1 cellular context compared by ENCODE assay signal in genomic region chr5:150449491-150450339, GRCh38.
TF ChIP-seq lines count a peak whose summit lies in the region.

TSS of gene RPS14 (minus strand) at chr5:150449739. CDS start at chr5:150447733, 2,006 bp downstream.

TF ChIP-seq in HepG2, 621 proteins besides CTCF, POLR2A, EP300 and RAD21 (continued from another document):
- peak; percentile 86 for TF ChIP-seq GMEB1 (CRISPR knock-in tag; IDR thresholded peaks at IDR 0.05; ENCODE audit: borderline replicate concordance)
- peak; percentile 79; the same call in 1 of the 2 replicates for TF ChIP-seq ZC3H13 (CRISPR knock-in tag; IDR thresholded peaks at IDR 0.05)
- no peak for TF ChIP-seq NCOA1 (CRISPR knock-in tag; IDR thresholded peaks at IDR 0.05)
- peak; percentile 35; the same call in 1 of the 2 replicates for TF ChIP-seq ZNF607 (CRISPR knock-in tag; IDR thresholded peaks at IDR 0.05; ENCODE audit: borderline replicate concordance)
- TF ChIP-seq ELK4 (CRISPR knock-in tag; IDR thresholded peaks at IDR 0.05; ENCODE audit: borderline replicate concordance) = no peak; the same call in 1 of the 2 replicates
- no peak for TF ChIP-seq SOX6 (IDR thresholded peaks at IDR 0.05)
- peak; percentile 73 for TF ChIP-seq SOX6 (CRISPR knock-in tag; IDR thresholded peaks at IDR 0.05)
- peak; percentile 55 to 89; a peak in 3 of 4 replicates for TF ChIP-seq NR2F1 (CRISPR knock-in tag; IDR thresholded peaks at IDR 0.05)
- TF ChIP-seq ZBTB3 (CRISPR knock-in tag; IDR thresholded peaks at IDR 0.05; ENCODE audit: borderline replicate concordance, low read depth) = no peak; the same call in 1 of the 2 replicates
- no peak for TF ChIP-seq ZNF570 (CRISPR knock-in tag; IDR thresholded peaks at IDR 0.05; ENCODE audit: borderline replicate concordance)
- peak; percentile 83; the same call in 1 of the 2 replicates for TF ChIP-seq ARID4A (CRISPR knock-in tag; IDR thresholded peaks at IDR 0.05; ENCODE audit: borderline replicate concordance)
- TF ChIP-seq ZNF318 (CRISPR knock-in tag; IDR thresholded peaks at IDR 0.05) = no peak
- TF ChIP-seq MED13 (CRISPR knock-in tag; IDR thresholded peaks at IDR 0.05) = no peak; the same call in 1 of the 2 replicates
- TF ChIP-seq ADNP (CRISPR knock-in tag; IDR thresholded peaks at IDR 0.05) = peak; percentile 90; the same call in 1 of the 2 replicates
- TF ChIP-seq POGK (CRISPR knock-in tag; conservative IDR thresholded peaks at IDR 0.05) = peak; percentile 79; the same call in 1 of the 2 replicates
- TF ChIP-seq ZNF670 (CRISPR knock-in tag; IDR thresholded peaks at IDR 0.05; ENCODE audit: borderline replicate concordance) = peak; percentile 11; the same call in 1 of the 2 replicates
- no peak; the same call in 1 of the 2 replicates for TF ChIP-seq HNF1A (IDR thresholded peaks at IDR 0.05; ENCODE audit: low read depth)
- peak; percentile 40; the same call in 1 of the 2 replicates for TF ChIP-seq HNF1A (CRISPR knock-in tag; IDR thresholded peaks at IDR 0.05; ENCODE audit: borderline replicate concordance)
- TF ChIP-seq WIZ (CRISPR knock-in tag; IDR thresholded peaks at IDR 0.05) = no peak; the same call in 1 of the 2 replicates
- no peak for TF ChIP-seq ZNF207 (IDR thresholded peaks at IDR 0.05; ENCODE audit: borderline replicate concordance)
- TF ChIP-seq ZNF800 (CRISPR knock-in tag; IDR thresholded peaks at IDR 0.05) = peak; percentile 56; the same call in 1 of the 2 replicates
- no peak; the same call in 1 of the 2 replicates for TF ChIP-seq ZFYVE20 (CRISPR knock-in tag; IDR thresholded peaks at IDR 0.05; ENCODE audit: borderline replicate concordance, low read depth)
